ENCODE assay signal across 21 cellular contexts in genomic region chr16:83441523-83441922, GRCh38.
A peak's percentile ranks its signal among the peaks of the same experiment; 100 is the strongest.
DNase-seq lines count a peak whose midpoint lies in the region; ATAC-seq lines count a peak whose summit lies in the region.
"Had no signal": no experiment of that assay in that cellular context is flagged by ENCODE, and none has a peak within 500 bp of the region (broad histone marks: within the 10 kb centered on the region; RNA-seq: fewer than 3 reads in every experiment).

No MANE protein-coding gene starts in this region.

- H3K4me3 ChIP-seq in skeletal muscle satellite cell (ENCODE audit: low read length), result no peak overlapping the region
- H3K4me3 ChIP-seq: GM12878, hepatocyte, PC-9, sigmoid colon, SK-N-MC had no signal

- H3K4me1 ChIP-seq in skeletal muscle satellite cell (ENCODE audit: control insufficient read depth, insufficient read depth, low read length), result no peaks in the 10 kb centered on the region
- H3K4me1 ChIP-seq: sigmoid colon had no signal

- no peaks in the 10 kb centered on the region for H3K9me3 ChIP-seq in skeletal muscle satellite cell (replicated peaks; ENCODE audit: low read length)
- H3K9me3 ChIP-seq: neutrophil, sigmoid colon had no signal

- DNase-seq in NCI-H748 (lab: John Stamatoyannopoulos, UW; ENCODE audit: unreplicated experiment), result peak; percentile 13
- no peak for DNase-seq in NCI-H748 treated with DMSO at 0.1 percent for 48 hours (lab: John Stamatoyannopoulos, UW)
- peak; percentile 62 for DNase-seq in RPMI7951 (ENCODE audit: low read depth)
- DNase-seq in NAMALWA (ENCODE audit: low spot score), result no peak
- DNase-seq in retina, result no peak
- DNase-seq: activated CD4-positive, alpha-beta T cell treated with anti-CD3 and anti-CD28 coated beads, Interleukin-2, amount 10 ng/mL, durations not matched to agents 24 days and 14 days; activated T-cell treated with anti-CD3 and anti-CD28 coated beads, Interleukin-2, amount 50 U/mL, for 1 hour; HFFc6; midbrain; MM.1S; NCI-H2029; NCI-H524 treated with DMSO at 0.1 percent for 48 hours; PC-9; sigmoid colon had no signal

- H3K27me3 ChIP-seq in skeletal muscle satellite cell (ENCODE audit: control insufficient read depth, insufficient read depth, low read length), result no peaks in the 10 kb centered on the region
- H3K27me3 ChIP-seq: neutrophil, sigmoid colon had no signal

- H3K4me2 ChIP-seq in skeletal muscle satellite cell (ENCODE audit: low read length), result peak overlapping the region; percentile 20
- H3K4me2 ChIP-seq: hepatocyte, PC-9 had no signal

- ATAC-seq in esophagus mucosa (peak; percentile 29), HG03175 (IDR thresholded peaks at IDR 0.05; ENCODE audit: unreplicated experiment) (no peak)
- ATAC-seq: GM12878 had no signal

- no peak overlapping the region for H3K9ac ChIP-seq in skeletal muscle satellite cell (ENCODE audit: low read depth, low read length)

- H3K36me3 ChIP-seq in skeletal muscle satellite cell (ENCODE audit: insufficient read depth, low read length), result no peaks in the 10 kb centered on the region
- H3K36me3 ChIP-seq: neutrophil, sigmoid colon had no signal

Comparison
In these comparisons a context has a peak if more than half of its experiments do, and no peak if none do; other contexts are left out.
1. DNase-seq: peak in NCI-H748 (single experiment) and RPMI7951 (single experiment); none in NCI-H748 treated with DMSO at 0.1 percent for 48 hours (single experiment), NAMALWA (single experiment) and retina (single experiment).